Comparison of ENCODE assay signal across 8 cellular contexts in the genomic region with DNA sequence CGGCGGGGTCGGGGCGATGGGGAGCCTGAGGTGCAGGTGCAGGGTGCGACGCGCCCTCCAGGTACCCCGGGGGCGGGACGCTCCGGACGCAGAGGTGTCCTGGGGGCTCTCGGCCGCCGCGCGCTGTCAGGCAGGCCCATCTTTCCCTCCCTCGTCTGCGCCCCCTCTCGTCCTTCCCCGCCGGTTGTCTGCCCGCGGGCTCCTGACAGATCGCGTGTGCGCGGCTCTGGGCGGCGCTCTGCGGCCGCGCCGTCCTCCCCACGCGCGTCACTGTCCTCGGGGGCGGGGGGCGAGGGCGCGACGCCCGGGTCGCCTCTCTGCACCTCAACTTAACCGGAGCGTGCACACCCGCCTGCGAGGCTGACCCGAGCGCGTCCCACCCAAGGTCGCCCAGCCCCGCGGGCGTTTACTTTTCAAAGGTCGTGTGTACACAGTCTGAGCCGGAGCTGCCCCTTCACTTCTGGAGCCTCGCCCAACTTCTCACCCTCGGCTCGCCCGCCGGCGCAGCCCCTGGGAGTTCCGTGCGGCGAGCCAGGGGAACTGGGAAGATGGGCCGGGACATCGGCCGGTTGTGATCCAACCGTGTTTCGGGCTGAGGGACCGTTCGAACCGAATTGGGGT. TPM values are rescaled to one million over a fixed set of nuclear protein-coding genes. Genes with fewer than 3 reads are reported as not detected.
A peak's percentile ranks its signal among the peaks of the same experiment; 100 is the strongest.
DNase-seq lines count a peak whose midpoint lies in the region; ATAC-seq and TF ChIP-seq lines count a peak whose summit lies in the region.

No MANE protein-coding gene starts in this region.

- peak overlapping the region; percentile 89 to 95 (median 92) for H3K4me3 Mint-ChIP-seq in CD4-positive, alpha-beta memory T cell

- H3K4me1 Mint-ChIP-seq in CD4-positive, alpha-beta memory T cell, result peaks cover 22 to 38% (median 31%) of the 10 kb centered on the region in 4 donors

- peaks cover 19% of the 10 kb centered on the region for H3K4me1 ChIP-seq in CD4-positive, alpha-beta memory T cell (ENCODE audit: insufficient read depth, low read length)
- H3K4me1 ChIP-seq in OCI-LY7 (ENCODE audit: insufficient read depth, low read length, poor library complexity, severe bottlenecking) (peaks cover 35% of the 10 kb centered on the region), thyroid gland (peaks cover 30 to 46% of the 10 kb centered on the region in 2 donors)

- POLR2A ChIA-PET in CD4-positive, alpha-beta memory T cell (lab: Charles Lee; ENCODE audit: partially characterized antibody), result interaction anchor here (0.8 to 2.9 kb wide), 13 partner anchors 8 to 1546 kb away, joined by 3 to 31 read pairs (median 5); a partner anchor contains a TSS
- POLR2A ChIA-PET in OCI-LY7 (lab: Charles Lee), result interaction anchor here (0.5 to 0.6 kb wide), 2 partner anchors 9 to 1545 kb away, joined by 4 to 7 read pairs; no protein-coding TSS in a partner anchor

- TF ChIP-seq POLR2A in thyroid gland (IDR thresholded peaks at IDR 0.05), result no peak

- no peaks in the 10 kb centered on the region for H3K36me3 ChIP-seq in CD4-positive, alpha-beta memory T cell (ENCODE audit: insufficient read depth, low read length)
- H3K36me3 ChIP-seq in OCI-LY7 (ENCODE audit: insufficient read depth, low read length) (peaks cover 25% of the 10 kb centered on the region), thyroid gland (no peaks in the 10 kb centered on the region)

- peaks cover 0 to 4% of the 10 kb centered on the region in 2 donors for H3K36me3 Mint-ChIP-seq in CD4-positive, alpha-beta memory T cell

- no peaks in the 10 kb centered on the region for H3K27me3 Mint-ChIP-seq in CD4-positive, alpha-beta memory T cell

- intact Hi-C loops in CD4-positive, alpha-beta memory T cell (cut with micrococcal nuclease), result loop anchor here (1.0 to 10.0 kb wide), 9 partner anchors 29 to 1429 kb away; a partner anchor contains a TSS
- intact Hi-C loops in OCI-LY7 (cut with micrococcal nuclease; ENCODE audit: unreplicated experiment) (loop anchor here (1.0 to 5.0 kb wide), 4 partner anchors 78 to 253 kb away; a partner anchor contains a TSS), thyroid gland (cut with DNase I) (no loop called here)

- peak; percentile 48 for ATAC-seq in HG03432 (IDR thresholded peaks at IDR 0.05; ENCODE audit: unreplicated experiment)

- peak overlapping the region; percentile 100 for H3K4me2 ChIP-seq in OCI-LY7 (ENCODE audit: low read length)

- peaks cover 51% of the 10 kb centered on the region for H3K79me2 ChIP-seq in OCI-LY7 (ENCODE audit: insufficient read depth, low read depth, low read length)

- H2AFZ ChIP-seq in OCI-LY7 (ENCODE audit: low read length), result peak overlapping the region; percentile 71; the same call in 1 of the 2 replicates

- no peaks in the 10 kb centered on the region for H3K9me2 ChIP-seq in OCI-LY7 (ENCODE audit: insufficient read depth, low read length)

- WGBS in thyroid gland, 2 donors, result 0% methylated on average over 13 of the region's 75 CpGs; no CpG with 5 or more reads in 1 of the 2 donors

- H3K27ac ChIP-seq in CD4-positive, alpha-beta memory T cell (ENCODE audit: low read depth, low read length), result peak overlapping the region; percentile 68
- H3K27ac ChIP-seq in OCI-LY7 (ENCODE audit: low read depth, low read length, poor library complexity, severe bottlenecking), result peak overlapping the region; percentile 60
- H3K27ac ChIP-seq in thyroid gland, result peak overlapping the region; percentile 84 to 97 (median 86)

- no peaks in the 10 kb centered on the region for H3K9me3 Mint-ChIP-seq in CD4-positive, alpha-beta memory T cell

- H3K27me3 ChIP-seq in CD4-positive, alpha-beta memory T cell (ENCODE audit: insufficient read depth, low read length), result no peaks in the 10 kb centered on the region
- no peaks in the 10 kb centered on the region for H3K27me3 ChIP-seq in thyroid gland

- peak; percentile 61 to 72 (median 67) for DNase-seq in CD4-positive, alpha-beta memory T cell
- DNase-seq in GM19238 (ENCODE audit: insufficient read length, low spot score) (peak; percentile 52), OCI-LY7 (ENCODE audit: low spot score) (peak; percentile 69), activated gamma-delta T cell (lab: John Stamatoyannopoulos, UW) (peak; percentile 51), foreskin melanocyte (peak; percentile 35), nucleus accumbens (lab: John Stamatoyannopoulos, UW) (peak in 44 of 56 donors; percentile 39 to 79 (median 64)), thyroid gland (peak; percentile 61 to 72)

- CTCF ChIA-PET in CD4-positive, alpha-beta memory T cell (lab: Charles Lee; ENCODE audit: partially characterized antibody), result interaction anchor here (1.2 kb wide), 1 partner anchor 27 kb away, joined by 3 read pairs; no protein-coding TSS in a partner anchor
- CTCF ChIA-PET in OCI-LY7 (lab: Charles Lee; ENCODE audit: unreplicated experiment), result no interaction called here

- H4K20me1 ChIP-seq in OCI-LY7 (ENCODE audit: insufficient read depth, low read length), result peaks cover 43% of the 10 kb centered on the region

- peak; percentile 50 for TF ChIP-seq CTCF in OCI-LY7 (conservative IDR thresholded peaks at IDR 0.05; ENCODE audit: low read length)
- no peak for TF ChIP-seq CTCF in thyroid gland (IDR thresholded peaks at IDR 0.05)

- no TSS peak for BruUV-seq in OCI-LY7 (replicated peaks; lab: Mats Ljungman, UMichigan)

- H3K9me3 ChIP-seq in CD4-positive, alpha-beta memory T cell (ENCODE audit: control insufficient read depth in 1 of 2, low read length in 2 of 2), result no peaks in the 10 kb centered on the region
- H3K9me3 ChIP-seq in OCI-LY7 (ENCODE audit: low read length) (no peaks in the 10 kb centered on the region), thyroid gland (no peaks in the 10 kb centered on the region)

- H3K27ac Mint-ChIP-seq in CD4-positive, alpha-beta memory T cell, result peak overlapping the region in 6 of 7 donors; percentile 23 to 93 (median 70)

- H3K4me3 ChIP-seq in CD4-positive, alpha-beta memory T cell (ENCODE audit: low read length in 2 of 2), result peak overlapping the region; percentile 72 to 82
- peak overlapping the region; percentile 99 for H3K4me3 ChIP-seq in OCI-LY7 (ENCODE audit: low read depth, low read length, poor library complexity, severe bottlenecking)
- peak overlapping the region; percentile 45 to 89 (median 82) for H3K4me3 ChIP-seq in thyroid gland (replicated peaks in 1 of 3)

RNA-seq across cellular contexts. Expression of a gene that starts 0.5 kb away (rescaled TPM):
- 10 to 100 TPM; 33.0 to 35.7 TPM for total RNA-seq in CD4-positive, alpha-beta memory T cell
- 10 to 100 TPM in 1 of 2 donors, 1 to 10 TPM in 1; 9.8 to 25.2 TPM for polyA plus RNA-seq in CD4-positive, alpha-beta memory T cell
- 49.0 and 56.2 TPM in 2 replicates for total RNA-seq in OCI-LY7 (2014; rRNA removed; shearing (Covaris generic))
- total RNA-seq in OCI-LY7 (2022), result 40.0 and 41.8 TPM in 2 replicates
- total RNA-seq in thyroid gland, result 100 to 1,000 TPM in 1 of 4 donors, 10 to 100 TPM in 3; 91.6 to 105 (median 95.5) TPM

Comparison
In these comparisons a context has a peak if more than half of its experiments do, and no peak if none do; other contexts are left out.
1. Peak in every context shown above with its lines: DNase-seq, ATAC-seq, H3K4me3 ChIP-seq and H3K27ac ChIP-seq.